Comparison of ENCODE assay signal across 1 cellular context in the genomic region with DNA sequence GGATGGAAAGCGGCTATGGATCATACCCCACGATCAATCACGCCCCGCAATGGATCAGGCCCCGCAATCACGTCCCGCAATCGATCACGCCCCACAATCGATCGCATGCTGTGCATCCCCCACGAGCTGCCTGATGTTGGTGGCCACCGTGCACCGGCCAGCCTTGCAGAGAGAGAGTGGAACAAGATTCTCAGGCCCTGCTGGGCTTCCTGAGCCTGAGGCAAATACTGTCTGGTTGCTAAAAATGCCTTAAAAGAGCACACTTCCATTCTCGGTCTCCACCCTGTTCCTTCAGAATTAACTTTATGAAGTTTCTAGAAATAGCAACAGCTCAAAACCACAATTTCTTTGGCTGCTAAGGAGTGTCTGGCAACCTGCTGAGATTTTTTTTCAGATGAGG.
TF ChIP-seq lines count a peak whose summit lies in the region.

No MANE protein-coding gene starts in this region.

TF ChIP-seq in GM23338, 12 proteins besides CTCF, POLR2A, EP300 and RAD21 (continued from another document):
- no peak for TF ChIP-seq ZNF462 (CRISPR knock-in tag; IDR thresholded peaks at IDR 0.05)
- no peak for TF ChIP-seq POLR2AphosphoS5 (IDR thresholded peaks at IDR 0.05; ENCODE audit: low read depth)
- no peak for TF ChIP-seq CREB1 (CRISPR knock-in tag; IDR thresholded peaks at IDR 0.05; ENCODE audit: low read depth)
- no peak for TF ChIP-seq ZNF331 (CRISPR knock-in tag; IDR thresholded peaks at IDR 0.05; ENCODE audit: low read depth)
- no peak for TF ChIP-seq REST (IDR thresholded peaks at IDR 0.05; ENCODE audit: unreplicated experiment)
